ENCODE assay signal across 27 cellular contexts in the genomic region with DNA sequence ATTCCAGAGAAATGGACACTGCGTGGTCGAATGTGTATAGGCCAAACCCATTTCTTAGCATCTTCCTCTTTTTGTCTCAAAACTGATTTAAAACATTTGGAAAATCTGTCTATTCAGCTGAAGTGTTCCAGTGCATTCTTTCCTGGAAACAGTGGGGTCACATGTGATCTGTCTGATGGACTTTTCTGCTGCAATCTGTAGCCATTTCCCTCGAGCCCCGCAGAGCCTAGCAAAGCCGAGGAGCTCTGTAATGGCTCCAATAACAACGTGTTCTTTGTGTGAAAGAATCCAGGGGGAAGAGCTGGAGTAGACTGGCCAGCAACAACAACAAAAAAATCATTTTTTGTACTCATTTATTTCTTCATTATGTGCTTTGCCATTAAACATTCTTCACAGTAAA.
DNase-seq lines count a peak whose midpoint lies in the region; ATAC-seq and TF ChIP-seq lines count a peak whose summit lies in the region.
"Had no signal": no experiment of that assay in that cellular context is flagged by ENCODE, and none has a peak within 500 bp of the region (broad histone marks: within the 10 kb centered on the region; RNA-seq: fewer than 3 reads in every experiment).

No MANE protein-coding gene starts in this region.

- no peak overlapping the region for H3K4me3 Mint-ChIP-seq in neural crest cell
- H3K4me3 Mint-ChIP-seq: activated B cell treated with CpG ODN at 0.5 μM for 24 hours; activated CD8-positive, alpha-beta T cell treated with anti-CD3 and anti-CD28 coated beads, Interleukin-2, amount 10 ng/mL, durations not matched to agents 7 days and 5 days; activated naive CD4-positive, alpha-beta T cell treated with anti-CD3 and anti-CD28 coated beads, Interleukin-2, amount 10 ng/mL, durations not matched to agents 7 days and 5 days; activated T-cell treated with anti-CD3 and anti-CD28 coated beads, Interleukin-2, amount 50 U/mL, for 4 hours; B cell; immature natural killer cell; naive thymus-derived CD4-positive, alpha-beta T cell; stimulated activated naive CD8-positive, alpha-beta T cell treated with anti-CD3 and anti-CD28 coated beads, Interleukin-15, Interleukin-2, amounts not matched to agents 100 ng/mL and 50 ng/mL, for 24 hours had no signal

- no peak for DNase-seq in Right ventricle myocardium inferior (ENCODE audit: missing footprints)
- no peak for DNase-seq in cardiac septum (ENCODE audit: low spot score)
- no peak for DNase-seq in heart left ventricle
- no peak for DNase-seq in neural crest cell (ENCODE audit: low read depth, low spot score)
- DNase-seq in dedifferentiated amniotic fluid mesenchymal stem cell (ENCODE audit: extremely low spot score): no peak
- no peak for DNase-seq in NCI-H2196 treated with DMSO at 0.1 percent for 48 hours (lab: John Stamatoyannopoulos, UW; ENCODE audit: unreplicated experiment)
- DNase-seq in DMS114 treated with DMSO at 0.1 percent for 48 hours (lab: John Stamatoyannopoulos, UW; ENCODE audit: unreplicated experiment): no peak
- DNase-seq in NK-92 treated with Interleukin-12 subunit alpha and Interleukin-12 subunit beta, amount 100 ng/mL, for 24 hours (lab: John Stamatoyannopoulos, UW): no peak
- DNase-seq: activated B cell treated with CpG ODN at 0.5 μM for 24 hours; activated CD8-positive, alpha-beta T cell treated with anti-CD3 and anti-CD28 coated beads, Interleukin-2, amount 10 ng/mL, durations not matched to agents 7 days and 5 days; activated naive CD4-positive, alpha-beta T cell treated with anti-CD3 and anti-CD28 coated beads, Interleukin-2, amount 10 ng/mL, durations not matched to agents 7 days and 5 days; activated T-cell treated with anti-CD3 and anti-CD28 coated beads, Interleukin-2, amount 50 U/mL, for 4 hours; COR-L47; immature natural killer cell; Karpas-422; naive thymus-derived CD4-positive, alpha-beta T cell; NCI-H1048; NCI-H2029; NCI-H446 treated with DMSO at 0.1 percent for 48 hours; stimulated activated CD4-positive, alpha-beta T cell treated with anti-CD3 and anti-CD28 coated beads, Interleukin-2, amount 100 ng/mL, for 48 hours; T1000; upper lobe of left lung had no signal

- peak overlapping the region in 3 of 12 donors; percentile 6 to 38 (median 37) for H3K27ac ChIP-seq in heart left ventricle
- H3K27ac ChIP-seq: coronary artery, upper lobe of left lung had no signal

- no peaks in the 10 kb centered on the region for H3K27me3 Mint-ChIP-seq in neural crest cell (ENCODE audit: low read depth)
- H3K27me3 Mint-ChIP-seq: activated B cell treated with CpG ODN at 0.5 μM for 24 hours; activated naive CD4-positive, alpha-beta T cell treated with anti-CD3 and anti-CD28 coated beads, Interleukin-2, amount 10 ng/mL, durations not matched to agents 7 days and 5 days; B cell; stimulated activated naive CD8-positive, alpha-beta T cell treated with anti-CD3 and anti-CD28 coated beads, Interleukin-15, Interleukin-2, amounts not matched to agents 100 ng/mL and 50 ng/mL, for 24 hours had no signal

- no peaks in the 10 kb centered on the region for H3K9me3 Mint-ChIP-seq in neural crest cell
- H3K9me3 Mint-ChIP-seq: activated B cell treated with CpG ODN at 0.5 μM for 24 hours; activated naive CD4-positive, alpha-beta T cell treated with anti-CD3 and anti-CD28 coated beads, Interleukin-2, amount 10 ng/mL, durations not matched to agents 7 days and 5 days; activated T-cell treated with anti-CD3 and anti-CD28 coated beads, Interleukin-2, amount 50 U/mL, for 4 hours; immature natural killer cell; stimulated activated naive CD8-positive, alpha-beta T cell treated with anti-CD3 and anti-CD28 coated beads, Interleukin-15, Interleukin-2, amounts not matched to agents 100 ng/mL and 50 ng/mL, for 24 hours had no signal

- H3K4me3 ChIP-seq in heart left ventricle: no peak overlapping the region
- H3K4me3 ChIP-seq: coronary artery, lung, smooth muscle cell, upper lobe of left lung had no signal

- no peaks in the 10 kb centered on the region for H3K9me3 ChIP-seq in heart left ventricle
- H3K9me3 ChIP-seq: upper lobe of left lung had no signal

- ATAC-seq in Right ventricle myocardium inferior: peak; percentile 70
- peak in 3 of 4 donors; percentile 39 to 69 (median 49) for ATAC-seq in heart left ventricle
- ATAC-seq: activated CD8-positive, alpha-beta T cell treated with anti-CD3 and anti-CD28 coated beads, Interleukin-2, amount 10 ng/mL, durations not matched to agents 7 days and 5 days; activated T-cell treated with anti-CD3 and anti-CD28 coated beads, Interleukin-2, amount 50 U/mL, for 4 hours; naive thymus-derived CD4-positive, alpha-beta T cell had no signal

- peak overlapping the region; percentile 95 for H3K27ac Mint-ChIP-seq in neural crest cell (ENCODE audit: unreplicated experiment)
- H3K27ac Mint-ChIP-seq: activated B cell treated with CpG ODN at 0.5 μM for 24 hours; activated CD8-positive, alpha-beta T cell treated with anti-CD3 and anti-CD28 coated beads, Interleukin-2, amount 10 ng/mL, durations not matched to agents 7 days and 5 days; activated naive CD4-positive, alpha-beta T cell treated with anti-CD3 and anti-CD28 coated beads, Interleukin-2, amount 10 ng/mL, durations not matched to agents 7 days and 5 days; B cell; immature natural killer cell; naive thymus-derived CD4-positive, alpha-beta T cell; stimulated activated naive CD8-positive, alpha-beta T cell treated with anti-CD3 and anti-CD28 coated beads, Interleukin-15, Interleukin-2, amounts not matched to agents 100 ng/mL and 50 ng/mL, for 24 hours had no signal

- TF ChIP-seq CTCF in heart left ventricle (IDR thresholded peaks at IDR 0.05) (no peak), neural crest cell (conservative IDR thresholded peaks at IDR 0.05) (no peak)

- 51 to 61% (median 56%) methylated on average over 6 of the region's 6 CpGs for WGBS in heart left ventricle, 4 donors

- H3K36me3 ChIP-seq in heart left ventricle: no peaks in the 10 kb centered on the region
- H3K36me3 ChIP-seq: upper lobe of left lung had no signal

- no peak for TF ChIP-seq POLR2A in heart left ventricle (IDR thresholded peaks at IDR 0.05)

- no peaks in the 10 kb centered on the region for H3K36me3 Mint-ChIP-seq in neural crest cell (ENCODE audit: low read depth)
- H3K36me3 Mint-ChIP-seq: activated naive CD4-positive, alpha-beta T cell treated with anti-CD3 and anti-CD28 coated beads, Interleukin-2, amount 10 ng/mL, durations not matched to agents 7 days and 5 days; immature natural killer cell; naive thymus-derived CD4-positive, alpha-beta T cell had no signal

- intact Hi-C loops in Right ventricle myocardium inferior (cut with DNase I): no loop called here
- intact Hi-C loops in cardiac septum (cut with DNase I): no loop called here
- intact Hi-C loops in heart left ventricle (cut with DNase I): no loop called here

- peaks cover 26% of the 10 kb centered on the region for H3K4me1 Mint-ChIP-seq in neural crest cell
- H3K4me1 Mint-ChIP-seq: activated B cell treated with CpG ODN at 0.5 μM for 24 hours; activated naive CD4-positive, alpha-beta T cell treated with anti-CD3 and anti-CD28 coated beads, Interleukin-2, amount 10 ng/mL, durations not matched to agents 7 days and 5 days; B cell; immature natural killer cell had no signal

- H3K4me1 ChIP-seq in heart left ventricle: peaks cover 0 to 6% (median 0%) of the 10 kb centered on the region in 12 donors
- H3K4me1 ChIP-seq: upper lobe of left lung had no signal

- no peaks in the 10 kb centered on the region for H3K27me3 ChIP-seq in heart left ventricle
- H3K27me3 ChIP-seq: upper lobe of left lung had no signal
